ENCODE assay signal across 8 cellular contexts in the genomic region with DNA sequence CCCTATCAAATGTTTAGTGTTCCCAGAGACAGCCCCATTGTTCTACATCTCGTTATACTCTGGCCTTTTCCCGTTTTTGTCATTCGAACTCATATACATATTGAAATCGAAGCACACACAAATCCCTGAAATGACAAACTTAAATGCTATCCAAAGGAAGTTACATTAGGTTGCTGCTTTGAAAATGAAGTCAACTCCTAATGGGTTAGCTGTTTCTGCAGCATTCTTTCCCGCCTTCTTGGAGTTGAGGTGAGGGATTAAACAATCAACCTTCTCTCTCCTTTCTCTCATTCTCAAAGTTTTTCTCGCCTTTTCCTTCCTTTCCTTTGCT. TPM values are rescaled to one million over a fixed set of nuclear protein-coding genes. Genes with fewer than 3 reads are reported as not detected.
DNase-seq lines count a peak whose midpoint lies in the region; ATAC-seq and TF ChIP-seq lines count a peak whose summit lies in the region.

No MANE protein-coding gene starts in this region.

- intact Hi-C loops in Right ventricle myocardium inferior (cut with DNase I) = loop anchor here (2.0 kb wide), 1 partner anchor 37 kb away; no protein-coding TSS in a partner anchor
- intact Hi-C loops in left lung (cut with DNase I) = no loop called here

- DNase-seq in right atrium auricular region (ENCODE audit: low spot score) (no peak), Right ventricle myocardium inferior (ENCODE audit: missing footprints) (no peak), left lung (no peak), upper lobe of left lung (no peak), T-helper 9 cell (no peak)
- DNase-seq in activated naive CD8-positive, alpha-beta T cell treated with anti-CD3 and anti-CD28 coated beads, Interleukin-2, amount 50 U/mL, for 24 hours = no peak

- H3K27ac ChIP-seq in right atrium auricular region = peak overlapping the region; percentile 88 to 92
- peak overlapping the region; percentile 80 to 85 for H3K27ac ChIP-seq in left lung
- H3K27ac ChIP-seq in upper lobe of left lung = peak overlapping the region; percentile 74 to 92 (median 81)

- TF ChIP-seq POLR2A in upper lobe of left lung (IDR thresholded peaks at IDR 0.05) = no peak

- no peaks in the 10 kb centered on the region for H3K27me3 Mint-ChIP-seq in activated naive CD8-positive, alpha-beta T cell treated with anti-CD3 and anti-CD28 coated beads, Interleukin-2, amount 50 U/mL, for 24 hours

- H3K4me3 ChIP-seq in right atrium auricular region (peak overlapping the region; percentile 73 to 75), left lung (peak overlapping the region; percentile 36 to 64), upper lobe of left lung (peak overlapping the region in 3 of 4 donors; percentile 69 to 76 (median 73))

- WGBS in upper lobe of left lung, 2 donors = 17 to 30% methylated on average over 6 of the region's 6 CpGs

- no peaks in the 10 kb centered on the region for H3K9me3 Mint-ChIP-seq in activated naive CD8-positive, alpha-beta T cell treated with anti-CD3 and anti-CD28 coated beads, Interleukin-2, amount 50 U/mL, for 24 hours

- peak overlapping the region; percentile 86 for H3K27ac Mint-ChIP-seq in activated naive CD8-positive, alpha-beta T cell treated with anti-CD3 and anti-CD28 coated beads, Interleukin-2, amount 50 U/mL, for 24 hours

- peaks cover 3% of the 10 kb centered on the region for H3K36me3 Mint-ChIP-seq in activated naive CD8-positive, alpha-beta T cell treated with anti-CD3 and anti-CD28 coated beads, Interleukin-2, amount 50 U/mL, for 24 hours (ENCODE audit: low read depth)

- peak overlapping the region; percentile 82 for H3K4me3 Mint-ChIP-seq in activated naive CD8-positive, alpha-beta T cell treated with anti-CD3 and anti-CD28 coated beads, Interleukin-2, amount 50 U/mL, for 24 hours

- ATAC-seq in Right ventricle myocardium inferior = no peak
- ATAC-seq in activated naive CD8-positive, alpha-beta T cell treated with anti-CD3 and anti-CD28 coated beads, Interleukin-2, amount 50 U/mL, for 24 hours = no peak
- ATAC-seq in left lung = no peak
- ATAC-seq in upper lobe of left lung (ENCODE audit: low FRiP score in 2 of 2) = no peak
- no peak for ATAC-seq in GM21447 (IDR thresholded peaks at IDR 0.05; ENCODE audit: unreplicated experiment)
- ATAC-seq in GM18498 (IDR thresholded peaks at IDR 0.05; ENCODE audit: unreplicated experiment) = no peak

- H3K36me3 ChIP-seq in right atrium auricular region (no peaks in the 10 kb centered on the region), left lung (peaks cover 0 to 6% of the 10 kb centered on the region in 2 donors), upper lobe of left lung (peaks cover 0 to 4% (median 0%) of the 10 kb centered on the region in 4 donors)

- H3K27me3 ChIP-seq in right atrium auricular region = no peaks in the 10 kb centered on the region
- no peaks in the 10 kb centered on the region for H3K27me3 ChIP-seq in left lung
- H3K27me3 ChIP-seq in upper lobe of left lung = no peaks in the 10 kb centered on the region

- H3K4me1 ChIP-seq in right atrium auricular region (peaks cover 0 to 26% of the 10 kb centered on the region in 2 donors), left lung (peaks cover 7 to 24% of the 10 kb centered on the region in 2 donors), upper lobe of left lung (peaks cover 14 to 21% (median 19%) of the 10 kb centered on the region in 4 donors)

- H3K4me1 Mint-ChIP-seq in activated naive CD8-positive, alpha-beta T cell treated with anti-CD3 and anti-CD28 coated beads, Interleukin-2, amount 50 U/mL, for 24 hours = peaks cover 11% of the 10 kb centered on the region

- no peak for TF ChIP-seq EP300 in upper lobe of left lung (IDR thresholded peaks at IDR 0.05)

- H3K9me3 ChIP-seq in right atrium auricular region = no peaks in the 10 kb centered on the region
- no peaks in the 10 kb centered on the region for H3K9me3 ChIP-seq in left lung
- H3K9me3 ChIP-seq in upper lobe of left lung = no peaks in the 10 kb centered on the region

- TF ChIP-seq CTCF in right atrium auricular region (IDR thresholded peaks at IDR 0.05) = no peak
- TF ChIP-seq CTCF in left lung (IDR thresholded peaks at IDR 0.05) = no peak
- no peak for TF ChIP-seq CTCF in upper lobe of left lung (IDR thresholded peaks at IDR 0.05)

RNA-seq across cellular contexts. Expression of a gene that starts 0.6 kb away (rescaled TPM):
- 10 to 100 TPM; 22.7 to 58.4 TPM for total RNA-seq in right atrium auricular region
- 20.9 TPM for total RNA-seq in Right ventricle myocardium inferior
- 10 to 100 TPM; 30.1 to 34.1 TPM for total RNA-seq in left lung
- total RNA-seq in upper lobe of left lung = 10 to 100 TPM; 23.2 to 60.8 (median 32.1) TPM

RNA-seq across cellular contexts. Expression of a gene that starts 35.8 kb away (rescaled TPM):
- total RNA-seq in right atrium auricular region (100 to 1,000 TPM; 101 to 112 TPM), Right ventricle myocardium inferior (83.0 TPM), left lung (100 to 1,000 TPM; 152 to 243 TPM), upper lobe of left lung (100 to 1,000 TPM; 136 to 239 (median 175) TPM)
